ENCODE assay signal across 1 cellular context in the genomic region with DNA sequence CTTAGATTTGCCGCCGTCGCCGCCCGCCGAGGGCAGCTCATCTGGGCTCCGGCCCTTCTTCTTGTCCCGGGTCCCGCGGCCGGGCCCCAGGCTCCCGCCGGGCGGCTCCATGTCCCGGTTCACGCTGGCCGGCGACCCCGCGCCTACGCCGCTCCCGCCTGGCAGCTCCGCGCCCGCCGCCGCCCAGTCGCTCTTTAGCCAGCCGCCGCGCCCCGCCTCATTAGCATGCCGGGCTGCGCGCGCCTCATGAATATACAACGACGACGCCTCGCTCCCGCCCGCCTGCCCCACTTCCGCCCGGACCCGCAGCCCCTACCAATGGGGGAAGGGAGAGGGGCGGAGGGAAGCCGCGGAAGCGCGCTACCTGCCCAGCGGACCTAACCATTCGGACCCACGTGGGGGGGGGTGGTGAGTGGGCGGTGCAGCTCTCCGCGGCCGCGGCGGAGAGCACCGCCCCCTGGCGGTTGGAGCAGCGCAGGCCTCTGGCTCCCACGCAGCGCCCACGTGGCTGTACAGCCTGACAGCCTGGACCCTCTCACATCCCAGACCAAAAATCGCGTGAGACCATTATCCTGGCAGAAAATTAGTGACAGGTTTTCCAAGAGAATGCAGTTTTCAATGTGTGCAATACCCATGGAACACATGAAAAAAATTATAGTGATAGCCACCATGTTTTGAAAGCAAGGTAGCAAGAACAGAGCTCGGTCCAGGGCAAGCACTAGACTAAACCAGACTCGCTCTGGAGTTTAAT.
A peak's percentile ranks its signal among the peaks of the same experiment; 100 is the strongest.
TF ChIP-seq lines count a peak whose summit lies in the region.

A gene (minus strand): TSS at position 197 of the 751 bp plus-strand sequence. CDS start 86 bp downstream, at position 111.

TF ChIP-seq in HepG2, 621 proteins besides CTCF, POLR2A, EP300 and RAD21 (continued from another document and continues in another):
- TF ChIP-seq ZNF337 (CRISPR knock-in tag; IDR thresholded peaks at IDR 0.05; ENCODE audit: borderline replicate concordance, low read depth) (0 out of 2 replicates have a peak, but pooled peaks have one; percentile 8), ZFP37 (CRISPR knock-in tag; IDR thresholded peaks at IDR 0.05; ENCODE audit: borderline replicate concordance) (no peak), HOXD1 (CRISPR knock-in tag; IDR thresholded peaks at IDR 0.05) (peak; percentile 89), GTF3A (CRISPR knock-in tag; conservative IDR thresholded peaks at IDR 0.05) (no peak), KLF12 (CRISPR knock-in tag; IDR thresholded peaks at IDR 0.05; ENCODE audit: borderline replicate concordance) (peak; percentile 75; the same call in 1 of the 2 replicates), ZNF839 (CRISPR knock-in tag; IDR thresholded peaks at IDR 0.05; ENCODE audit: borderline replicate concordance) (no peak), ZNF260 (CRISPR knock-in tag; IDR thresholded peaks at IDR 0.05; ENCODE audit: borderline replicate concordance, low read depth) (no peak), SOX13 (IDR thresholded peaks at IDR 0.05) (no peak), SOX13 (CRISPR knock-in tag; conservative IDR thresholded peaks at IDR 0.05 in 1 of 2, IDR thresholded peaks at IDR 0.05 in 1 of 2) (peak in 1 of 2 experiments; percentile 56; a peak in 2 of 4 replicates), ZNF335 (CRISPR knock-in tag; IDR thresholded peaks at IDR 0.05) (no peak), RORA (CRISPR knock-in tag; IDR thresholded peaks at IDR 0.05) (no peak), ZNF12 (CRISPR knock-in tag; IDR thresholded peaks at IDR 0.05) (peak; percentile 42; the same call in 1 of the 2 replicates), ZNF10 (CRISPR knock-in tag; IDR thresholded peaks at IDR 0.05; ENCODE audit: borderline replicate concordance, low read depth) (no peak), ZNF451 (CRISPR knock-in tag; IDR thresholded peaks at IDR 0.05) (peak; percentile 90; the same call in 1 of the 2 replicates), KLF6 (CRISPR knock-in tag; IDR thresholded peaks at IDR 0.05) (peak; percentile 69; the same call in 1 of the 2 replicates), JDP2 (CRISPR knock-in tag; IDR thresholded peaks at IDR 0.05; ENCODE audit: borderline replicate concordance) (no peak), ZNF510 (CRISPR knock-in tag; IDR thresholded peaks at IDR 0.05; ENCODE audit: low read depth) (no peak), ZFAT (CRISPR knock-in tag; conservative IDR thresholded peaks at IDR 0.05) (no peak), HNRNPL (IDR thresholded peaks at IDR 0.05; ENCODE audit: low read depth, low read length) (no peak), ZNF205 (CRISPR knock-in tag; IDR thresholded peaks at IDR 0.05) (peak; percentile 68; the same call in 1 of the 2 replicates), ZNF670 (CRISPR knock-in tag; IDR thresholded peaks at IDR 0.05; ENCODE audit: borderline replicate concordance) (peak; percentile 96), GZF1 (CRISPR knock-in tag; IDR thresholded peaks at IDR 0.05) (no peak), ZNF788 (CRISPR knock-in tag; IDR thresholded peaks at IDR 0.05; ENCODE audit: borderline replicate concordance) (peak; percentile 93; the same call in 1 of the 2 replicates), ZNF333 (CRISPR knock-in tag; IDR thresholded peaks at IDR 0.05; ENCODE audit: borderline replicate concordance) (peak; percentile 22; the same call in 1 of the 2 replicates), CENPT (CRISPR knock-in tag; IDR thresholded peaks at IDR 0.05; ENCODE audit: low read depth) (no peak), NFATC3 (CRISPR knock-in tag; IDR thresholded peaks at IDR 0.05) (0 out of 2 replicates have a peak, but pooled peaks have one; percentile 63), NFE2L1 (CRISPR knock-in tag; IDR thresholded peaks at IDR 0.05; ENCODE audit: borderline replicate concordance) (no peak), ZNF549 (CRISPR knock-in tag; IDR thresholded peaks at IDR 0.05) (no peak), IKZF4 (CRISPR knock-in tag; IDR thresholded peaks at IDR 0.05; ENCODE audit: borderline replicate concordance, low read depth, not compliant biosample characterization) (no peak), ATAD3A (CRISPR knock-in tag; IDR thresholded peaks at IDR 0.05) (no peak), IKZF1 (IDR thresholded peaks at IDR 0.05) (no peak), THYN1 (CRISPR knock-in tag; IDR thresholded peaks at IDR 0.05; ENCODE audit: borderline replicate concordance, low read depth) (no peak), KAT7 (CRISPR knock-in tag; IDR thresholded peaks at IDR 0.05; ENCODE audit: borderline replicate concordance) (peak; percentile 66; the same call in 1 of the 2 replicates), ZNF441 (CRISPR knock-in tag; IDR thresholded peaks at IDR 0.05; ENCODE audit: borderline replicate concordance) (no peak), ZNF326 (CRISPR knock-in tag; IDR thresholded peaks at IDR 0.05; ENCODE audit: borderline replicate concordance) (no peak), MTA1 (CRISPR knock-in tag; IDR thresholded peaks at IDR 0.05; ENCODE audit: borderline replicate concordance) (peak; percentile 43; the same call in 1 of the 2 replicates), RFXAP (CRISPR knock-in tag; IDR thresholded peaks at IDR 0.05; ENCODE audit: borderline replicate concordance) (peak; percentile 21; the same call in 1 of the 2 replicates), JUND (CRISPR knock-in tag; IDR thresholded peaks at IDR 0.05) (0 out of 2 replicates have a peak, but pooled peaks have one; percentile 51), MAF1 (CRISPR knock-in tag; IDR thresholded peaks at IDR 0.05; ENCODE audit: borderline replicate concordance) (no peak), SAP130 (CRISPR knock-in tag; IDR thresholded peaks at IDR 0.05; ENCODE audit: low read depth) (peak; percentile 94), REXO4 (CRISPR knock-in tag; IDR thresholded peaks at IDR 0.05; ENCODE audit: borderline replicate concordance) (no peak), ZNF891 (CRISPR knock-in tag; IDR thresholded peaks at IDR 0.05) (0 out of 2 replicates have a peak, but pooled peaks have one; percentile 62), ISL2 (CRISPR knock-in tag; IDR thresholded peaks at IDR 0.05) (peak; percentile 71; the same call in 1 of the 2 replicates), AGO2 (optimal IDR thresholded peaks at IDR 0.05; ENCODE audit: low read depth, low read length) (peak; percentile 84), ZFP36 (IDR thresholded peaks at IDR 0.05; ENCODE audit: borderline replicate concordance, low read depth, low read length, partially characterized antibody) (no peak), KDM1A (CRISPR knock-in tag; IDR thresholded peaks at IDR 0.05) (no peak), ELF1 (CRISPR knock-in tag; IDR thresholded peaks at IDR 0.05) (peak; percentile 99), PLRG1 (conservative IDR thresholded peaks at IDR 0.05) (no peak)
- TF ChIP-seq, protein P1, sequence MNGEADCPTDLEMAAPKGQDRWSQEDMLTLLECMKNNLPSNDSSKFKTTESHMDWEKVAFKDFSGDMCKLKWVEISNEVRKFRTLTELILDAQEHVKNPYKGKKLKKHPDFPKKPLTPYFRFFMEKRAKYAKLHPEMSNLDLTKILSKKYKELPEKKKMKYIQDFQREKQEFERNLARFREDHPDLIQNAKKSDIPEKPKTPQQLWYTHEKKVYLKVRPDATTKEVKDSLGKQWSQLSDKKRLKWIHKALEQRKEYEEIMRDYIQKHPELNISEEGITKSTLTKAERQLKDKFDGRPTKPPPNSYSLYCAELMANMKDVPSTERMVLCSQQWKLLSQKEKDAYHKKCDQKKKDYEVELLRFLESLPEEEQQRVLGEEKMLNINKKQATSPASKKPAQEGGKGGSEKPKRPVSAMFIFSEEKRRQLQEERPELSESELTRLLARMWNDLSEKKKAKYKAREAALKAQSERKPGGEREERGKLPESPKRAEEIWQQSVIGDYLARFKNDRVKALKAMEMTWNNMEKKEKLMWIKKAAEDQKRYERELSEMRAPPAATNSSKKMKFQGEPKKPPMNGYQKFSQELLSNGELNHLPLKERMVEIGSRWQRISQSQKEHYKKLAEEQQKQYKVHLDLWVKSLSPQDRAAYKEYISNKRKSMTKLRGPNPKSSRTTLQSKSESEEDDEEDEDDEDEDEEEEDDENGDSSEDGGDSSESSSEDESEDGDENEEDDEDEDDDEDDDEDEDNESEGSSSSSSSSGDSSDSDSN (CRISPR knock-in tag; IDR thresholded peaks at IDR 0.05) = no peak; the same call in none of the 2 replicates
- TF ChIP-seq, protein P2, sequence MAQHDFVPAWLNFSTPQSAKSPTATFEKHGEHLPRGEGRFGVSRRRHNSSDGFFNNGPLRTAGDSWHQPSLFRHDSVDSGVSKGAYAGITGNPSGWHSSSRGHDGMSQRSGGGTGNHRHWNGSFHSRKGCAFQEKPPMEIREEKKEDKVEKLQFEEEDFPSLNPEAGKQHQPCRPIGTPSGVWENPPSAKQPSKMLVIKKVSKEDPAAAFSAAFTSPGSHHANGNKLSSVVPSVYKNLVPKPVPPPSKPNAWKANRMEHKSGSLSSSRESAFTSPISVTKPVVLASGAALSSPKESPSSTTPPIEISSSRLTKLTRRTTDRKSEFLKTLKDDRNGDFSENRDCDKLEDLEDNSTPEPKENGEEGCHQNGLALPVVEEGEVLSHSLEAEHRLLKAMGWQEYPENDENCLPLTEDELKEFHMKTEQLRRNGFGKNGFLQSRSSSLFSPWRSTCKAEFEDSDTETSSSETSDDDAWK (CRISPR knock-in tag; IDR thresholded peaks at IDR 0.05) = no peak
- TF ChIP-seq, protein P3, sequence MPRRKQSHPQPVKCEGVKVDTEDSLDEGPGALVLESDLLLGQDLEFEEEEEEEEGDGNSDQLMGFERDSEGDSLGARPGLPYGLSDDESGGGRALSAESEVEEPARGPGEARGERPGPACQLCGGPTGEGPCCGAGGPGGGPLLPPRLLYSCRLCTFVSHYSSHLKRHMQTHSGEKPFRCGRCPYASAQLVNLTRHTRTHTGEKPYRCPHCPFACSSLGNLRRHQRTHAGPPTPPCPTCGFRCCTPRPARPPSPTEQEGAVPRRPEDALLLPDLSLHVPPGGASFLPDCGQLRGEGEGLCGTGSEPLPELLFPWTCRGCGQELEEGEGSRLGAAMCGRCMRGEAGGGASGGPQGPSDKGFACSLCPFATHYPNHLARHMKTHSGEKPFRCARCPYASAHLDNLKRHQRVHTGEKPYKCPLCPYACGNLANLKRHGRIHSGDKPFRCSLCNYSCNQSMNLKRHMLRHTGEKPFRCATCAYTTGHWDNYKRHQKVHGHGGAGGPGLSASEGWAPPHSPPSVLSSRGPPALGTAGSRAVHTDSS (CRISPR knock-in tag; conservative IDR thresholded peaks at IDR 0.05) = no peak
- TF ChIP-seq, protein P4, sequence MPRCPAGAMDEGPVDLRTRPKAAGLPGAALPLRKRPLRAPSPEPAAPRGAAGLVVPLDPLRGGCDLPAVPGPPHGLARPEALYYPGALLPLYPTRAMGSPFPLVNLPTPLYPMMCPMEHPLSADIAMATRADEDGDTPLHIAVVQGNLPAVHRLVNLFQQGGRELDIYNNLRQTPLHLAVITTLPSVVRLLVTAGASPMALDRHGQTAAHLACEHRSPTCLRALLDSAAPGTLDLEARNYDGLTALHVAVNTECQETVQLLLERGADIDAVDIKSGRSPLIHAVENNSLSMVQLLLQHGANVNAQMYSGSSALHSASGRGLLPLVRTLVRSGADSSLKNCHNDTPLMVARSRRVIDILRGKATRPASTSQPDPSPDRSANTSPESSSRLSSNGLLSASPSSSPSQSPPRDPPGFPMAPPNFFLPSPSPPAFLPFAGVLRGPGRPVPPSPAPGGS (CRISPR knock-in tag; IDR thresholded peaks at IDR 0.05) = peak; percentile 58; the same call in 1 of the 2 replicates
- TF ChIP-seq, protein P5, sequence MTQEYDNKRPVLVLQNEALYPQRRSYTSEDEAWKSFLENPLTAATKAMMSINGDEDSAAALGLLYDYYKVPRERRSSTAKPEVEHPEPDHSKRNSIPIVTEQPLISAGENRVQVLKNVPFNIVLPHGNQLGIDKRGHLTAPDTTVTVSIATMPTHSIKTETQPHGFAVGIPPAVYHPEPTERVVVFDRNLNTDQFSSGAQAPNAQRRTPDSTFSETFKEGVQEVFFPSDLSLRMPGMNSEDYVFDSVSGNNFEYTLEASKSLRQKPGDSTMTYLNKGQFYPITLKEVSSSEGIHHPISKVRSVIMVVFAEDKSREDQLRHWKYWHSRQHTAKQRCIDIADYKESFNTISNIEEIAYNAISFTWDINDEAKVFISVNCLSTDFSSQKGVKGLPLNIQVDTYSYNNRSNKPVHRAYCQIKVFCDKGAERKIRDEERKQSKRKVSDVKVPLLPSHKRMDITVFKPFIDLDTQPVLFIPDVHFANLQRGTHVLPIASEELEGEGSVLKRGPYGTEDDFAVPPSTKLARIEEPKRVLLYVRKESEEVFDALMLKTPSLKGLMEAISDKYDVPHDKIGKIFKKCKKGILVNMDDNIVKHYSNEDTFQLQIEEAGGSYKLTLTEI (CRISPR knock-in tag; conservative IDR thresholded peaks at IDR 0.05) = no peak
- TF ChIP-seq, protein P6, sequence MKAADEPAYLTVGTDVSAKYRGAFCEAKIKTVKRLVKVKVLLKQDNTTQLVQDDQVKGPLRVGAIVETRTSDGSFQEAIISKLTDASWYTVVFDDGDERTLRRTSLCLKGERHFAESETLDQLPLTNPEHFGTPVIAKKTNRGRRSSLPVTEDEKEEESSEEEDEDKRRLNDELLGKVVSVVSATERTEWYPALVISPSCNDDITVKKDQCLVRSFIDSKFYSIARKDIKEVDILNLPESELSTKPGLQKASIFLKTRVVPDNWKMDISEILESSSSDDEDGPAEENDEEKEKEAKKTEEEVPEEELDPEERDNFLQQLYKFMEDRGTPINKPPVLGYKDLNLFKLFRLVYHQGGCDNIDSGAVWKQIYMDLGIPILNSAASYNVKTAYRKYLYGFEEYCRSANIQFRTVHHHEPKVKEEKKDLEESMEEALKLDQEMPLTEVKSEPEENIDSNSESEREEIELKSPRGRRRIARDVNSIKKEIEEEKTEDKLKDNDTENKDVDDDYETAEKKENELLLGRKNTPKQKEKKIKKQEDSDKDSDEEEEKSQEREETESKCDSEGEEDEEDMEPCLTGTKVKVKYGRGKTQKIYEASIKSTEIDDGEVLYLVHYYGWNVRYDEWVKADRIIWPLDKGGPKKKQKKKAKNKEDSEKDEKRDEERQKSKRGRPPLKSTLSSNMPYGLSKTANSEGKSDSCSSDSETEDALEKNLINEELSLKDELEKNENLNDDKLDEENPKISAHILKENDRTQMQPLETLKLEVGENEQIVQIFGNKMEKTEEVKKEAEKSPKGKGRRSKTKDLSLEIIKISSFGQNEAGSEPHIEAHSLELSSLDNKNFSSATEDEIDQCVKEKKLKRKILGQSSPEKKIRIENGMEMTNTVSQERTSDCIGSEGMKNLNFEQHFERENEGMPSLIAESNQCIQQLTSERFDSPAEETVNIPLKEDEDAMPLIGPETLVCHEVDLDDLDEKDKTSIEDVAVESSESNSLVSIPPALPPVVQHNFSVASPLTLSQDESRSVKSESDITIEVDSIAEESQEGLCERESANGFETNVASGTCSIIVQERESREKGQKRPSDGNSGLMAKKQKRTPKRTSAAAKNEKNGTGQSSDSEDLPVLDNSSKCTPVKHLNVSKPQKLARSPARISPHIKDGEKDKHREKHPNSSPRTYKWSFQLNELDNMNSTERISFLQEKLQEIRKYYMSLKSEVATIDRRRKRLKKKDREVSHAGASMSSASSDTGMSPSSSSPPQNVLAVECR (CRISPR knock-in tag; IDR thresholded peaks at IDR 0.05; ENCODE audit: borderline replicate concordance) = peak; percentile 91
- TF ChIP-seq, protein P7, sequence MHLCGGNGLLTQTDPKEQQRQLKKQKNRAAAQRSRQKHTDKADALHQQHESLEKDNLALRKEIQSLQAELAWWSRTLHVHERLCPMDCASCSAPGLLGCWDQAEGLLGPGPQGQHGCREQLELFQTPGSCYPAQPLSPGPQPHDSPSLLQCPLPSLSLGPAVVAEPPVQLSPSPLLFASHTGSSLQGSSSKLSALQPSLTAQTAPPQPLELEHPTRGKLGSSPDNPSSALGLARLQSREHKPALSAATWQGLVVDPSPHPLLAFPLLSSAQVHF (CRISPR knock-in tag; IDR thresholded peaks at IDR 0.05) = no peak
